Comparison of ENCODE assay signal across 14 cellular contexts in the genomic region with DNA sequence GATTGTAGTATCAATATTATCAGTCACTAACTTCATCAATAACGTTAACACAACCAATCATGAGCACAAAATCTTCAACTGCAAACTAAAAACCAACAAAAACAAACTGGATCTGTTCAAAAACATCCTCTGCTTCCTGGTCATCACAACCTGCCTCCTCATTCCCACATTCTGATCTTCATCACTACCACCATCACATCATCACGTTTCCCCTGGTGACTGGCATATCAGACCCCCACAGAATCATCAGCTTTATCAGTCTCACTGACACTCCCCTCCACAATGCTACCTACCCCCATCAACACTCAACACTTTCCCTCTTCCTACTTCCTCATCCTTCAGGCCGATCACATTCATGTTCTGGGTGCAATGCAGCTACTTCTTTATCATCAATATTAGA. TPM values are rescaled to one million over a fixed set of nuclear protein-coding genes. Genes with fewer than 3 reads are reported as not detected.
A peak's percentile ranks its signal among the peaks of the same experiment; 100 is the strongest.
DNase-seq lines count a peak whose midpoint lies in the region; ATAC-seq and TF ChIP-seq lines count a peak whose summit lies in the region.
"Had no signal": no experiment of that assay in that cellular context is flagged by ENCODE, and none has a peak within 500 bp of the region (broad histone marks: within the 10 kb centered on the region; RNA-seq: fewer than 3 reads in every experiment).

No MANE protein-coding gene starts in this region.

- peak overlapping the region; percentile 57 for H3K4me3 ChIP-seq in Karpas-422 (ENCODE audit: low read length)
- no peak overlapping the region for H3K4me3 ChIP-seq in Caco-2 (ENCODE audit: low read depth, low read length)
- H3K4me3 ChIP-seq: uterus had no signal

- no peak overlapping the region for H3K4me3 Mint-ChIP-seq in CD4-positive, alpha-beta T cell
- peak overlapping the region; percentile 49 for H3K4me3 Mint-ChIP-seq in activated naive CD8-positive, alpha-beta T cell treated with anti-CD3 and anti-CD28 coated beads, Interleukin-2, amount 10 ng/mL, durations not matched to agents 7 days and 5 days
- H3K4me3 Mint-ChIP-seq in naive B cell, result peak overlapping the region in 5 of 8 donors; percentile 4 to 59 (median 34)
- H3K4me3 Mint-ChIP-seq in Caco-2 (ENCODE audit: unreplicated experiment), result no peak overlapping the region

- POLR2A ChIA-PET in CD4-positive, alpha-beta T cell (lab: Charles Lee), result interaction anchor here (0.7 to 1.0 kb wide), 2 partner anchors 11 to 17 kb away, joined by 3 to 6 read pairs; a partner anchor contains a TSS
- POLR2A ChIA-PET in activated naive CD8-positive, alpha-beta T cell treated with anti-CD3 and anti-CD28 coated beads, Interleukin-2, amount 10 ng/mL, durations not matched to agents 7 days and 5 days (lab: Charles Lee), result interaction anchor here (1.1 kb wide), 1 partner anchor 12 kb away, joined by 4 read pairs; a partner anchor contains a TSS
- POLR2A ChIA-PET in Caco-2 (lab: Charles Lee), result no interaction called here

- intact Hi-C loops in CD4-positive, alpha-beta T cell (cut with DNase I, micrococcal nuclease), result loop anchor here in 1 of 2 experiments (10.0 kb wide), 1 partner anchor 313 kb away; no protein-coding TSS in a partner anchor
- intact Hi-C loops in Caco-2 (cut with micrococcal nuclease; ENCODE audit: unreplicated experiment), result no loop called here

- H3K79me2 ChIP-seq in Karpas-422 (ENCODE audit: low read length), result peaks cover 75% of the 10 kb centered on the region

- H3K27ac ChIP-seq in CD4-positive, alpha-beta T cell (ENCODE audit: low read depth, low read length), result no peak overlapping the region
- peak overlapping the region; percentile 98 for H3K27ac ChIP-seq in Karpas-422 (ENCODE audit: low read length)
- H3K27ac ChIP-seq: uterus had no signal

- no TSS peak for BruUV-seq in Caco-2 (replicated peaks; lab: Mats Ljungman, UMichigan)

- no peaks in the 10 kb centered on the region for H3K27me3 Mint-ChIP-seq in CD4-positive, alpha-beta T cell
- no peaks in the 10 kb centered on the region for H3K27me3 Mint-ChIP-seq in activated naive CD8-positive, alpha-beta T cell treated with anti-CD3 and anti-CD28 coated beads, Interleukin-2, amount 10 ng/mL, durations not matched to agents 7 days and 5 days
- H3K27me3 Mint-ChIP-seq in naive B cell, result no peaks in the 10 kb centered on the region
- H3K27me3 Mint-ChIP-seq in Caco-2 (ENCODE audit: insufficient read depth, unreplicated experiment), result no peaks in the 10 kb centered on the region

- H3K9me3 ChIP-seq in CD4-positive, alpha-beta T cell (ENCODE audit: control insufficient read depth, low read length), result no peaks in the 10 kb centered on the region
- H3K9me3 ChIP-seq in Karpas-422 (ENCODE audit: low read length) (no peaks in the 10 kb centered on the region), Caco-2 (peaks cover 1% of the 10 kb centered on the region; the same call in 1 of the 2 replicates)
- H3K9me3 ChIP-seq: uterus had no signal

- H3K4me2 ChIP-seq in Karpas-422 (ENCODE audit: low read depth, low read length, poor library complexity, severe bottlenecking), result peak overlapping the region; percentile 72

- no peaks in the 10 kb centered on the region for H3K27me3 ChIP-seq in CD4-positive, alpha-beta T cell (ENCODE audit: control insufficient read depth, insufficient read depth, low read length)
- no peaks in the 10 kb centered on the region for H3K27me3 ChIP-seq in Karpas-422 (ENCODE audit: low read length)
- H3K27me3 ChIP-seq in Caco-2 (replicated peaks; ENCODE audit: control insufficient read depth, insufficient read depth, low read length), result no peaks in the 10 kb centered on the region
- H3K27me3 ChIP-seq: foreskin keratinocyte, uterus had no signal

- no peak for ATAC-seq in CD4-positive, alpha-beta T cell (ENCODE audit: poor library complexity)
- ATAC-seq in activated naive CD8-positive, alpha-beta T cell treated with anti-CD3 and anti-CD28 coated beads, Interleukin-2, amount 10 ng/mL, durations not matched to agents 7 days and 5 days (ENCODE audit: low read depth), result no peak
- ATAC-seq in naive B cell (ENCODE audit: low read depth in 2 of 2) (peak in 1 of 2 donors; percentile 5), GM21825 (IDR thresholded peaks at IDR 0.05; ENCODE audit: unreplicated experiment) (no peak)

- CTCF ChIA-PET in CD4-positive, alpha-beta T cell (lab: Charles Lee), result no interaction called here
- CTCF ChIA-PET in Caco-2 (lab: Charles Lee), result no interaction called here

- H3K36me3 Mint-ChIP-seq in CD4-positive, alpha-beta T cell (ENCODE audit: low read depth), result peaks cover 49% of the 10 kb centered on the region
- peaks cover 63% of the 10 kb centered on the region for H3K36me3 Mint-ChIP-seq in activated naive CD8-positive, alpha-beta T cell treated with anti-CD3 and anti-CD28 coated beads, Interleukin-2, amount 10 ng/mL, durations not matched to agents 7 days and 5 days
- peaks cover under 1 to 16% of the 10 kb centered on the region in 2 donors for H3K36me3 Mint-ChIP-seq in naive B cell
- H3K36me3 Mint-ChIP-seq in Caco-2 (ENCODE audit: insufficient read depth, unreplicated experiment), result peaks cover 49% of the 10 kb centered on the region

- peak overlapping the region; percentile 39 for H3K27ac Mint-ChIP-seq in CD4-positive, alpha-beta T cell
- peak overlapping the region; percentile 89 for H3K27ac Mint-ChIP-seq in activated naive CD8-positive, alpha-beta T cell treated with anti-CD3 and anti-CD28 coated beads, Interleukin-2, amount 10 ng/mL, durations not matched to agents 7 days and 5 days
- H3K27ac Mint-ChIP-seq in naive B cell (peak overlapping the region; percentile 17 to 76 (median 46)), Caco-2 (ENCODE audit: unreplicated experiment) (no peak overlapping the region)

- no peaks in the 10 kb centered on the region for H3K9me2 ChIP-seq in Karpas-422 (replicated peaks; ENCODE audit: insufficient read depth, low read length)

- no peaks in the 10 kb centered on the region for H4K20me1 ChIP-seq in Karpas-422 (ENCODE audit: insufficient read depth, low read depth, low read length)

- peak overlapping the region; percentile 63 for H3K9ac ChIP-seq in Karpas-422 (ENCODE audit: low read length)

- no peak for DNase-seq in CD4-positive, alpha-beta T cell
- DNase-seq in Karpas-422, result no peak
- no peak for DNase-seq in activated naive CD8-positive, alpha-beta T cell treated with anti-CD3 and anti-CD28 coated beads, Interleukin-2, amount 10 ng/mL, durations not matched to agents 7 days and 5 days
- DNase-seq in naive B cell, result no peak
- no peak for DNase-seq in Caco-2
- DNase-seq in DMS153 (lab: John Stamatoyannopoulos, UW), result no peak
- no peak for DNase-seq in activated effector memory CD4-positive, alpha-beta T cell treated with Interleukin-2 at 50 U/mL for 16 hours
- DNase-seq: AML-193; effector CD8-positive, alpha-beta T cell; foreskin keratinocyte; islet precursor cell; NCI-H187; uterus had no signal

- H3K9me3 Mint-ChIP-seq in CD4-positive, alpha-beta T cell, result no peaks in the 10 kb centered on the region
- peaks cover 5% of the 10 kb centered on the region for H3K9me3 Mint-ChIP-seq in activated naive CD8-positive, alpha-beta T cell treated with anti-CD3 and anti-CD28 coated beads, Interleukin-2, amount 10 ng/mL, durations not matched to agents 7 days and 5 days
- H3K9me3 Mint-ChIP-seq in naive B cell (peaks cover 0 to 5% (median 0%) of the 10 kb centered on the region in 7 donors), Caco-2 (ENCODE audit: unreplicated experiment) (no peaks in the 10 kb centered on the region)

- peaks cover 70% of the 10 kb centered on the region for H3K4me1 ChIP-seq in Karpas-422 (ENCODE audit: low read length)
- peaks cover 42% of the 10 kb centered on the region for H3K4me1 ChIP-seq in Caco-2

- TF ChIP-seq CTCF in CD4-positive, alpha-beta T cell (IDR thresholded peaks at IDR 0.05), result no peak
- no peak for TF ChIP-seq CTCF in Caco-2 (IDR thresholded peaks at IDR 0.05; ENCODE audit: insufficient read depth in 1 of 2, low read depth in 1 of 2, low read length in 1 of 2, severe bottlenecking in 1 of 2, unreplicated experiment in 1 of 2)

- no peak overlapping the region for H2AFZ ChIP-seq in Karpas-422 (ENCODE audit: low read length)

- peaks cover 73% of the 10 kb centered on the region for H3K4me1 Mint-ChIP-seq in CD4-positive, alpha-beta T cell (ENCODE audit: low read depth)
- H3K4me1 Mint-ChIP-seq in activated naive CD8-positive, alpha-beta T cell treated with anti-CD3 and anti-CD28 coated beads, Interleukin-2, amount 10 ng/mL, durations not matched to agents 7 days and 5 days, result peaks cover 64% of the 10 kb centered on the region
- H3K4me1 Mint-ChIP-seq in naive B cell (peaks cover 54 to 66% (median 58%) of the 10 kb centered on the region in 3 donors), Caco-2 (ENCODE audit: low read depth, unreplicated experiment) (peaks cover 26% of the 10 kb centered on the region)

- peaks cover 40% of the 10 kb centered on the region for H3K36me3 ChIP-seq in Karpas-422 (ENCODE audit: insufficient read depth, low read length)
- H3K36me3 ChIP-seq in Caco-2 (ENCODE audit: control insufficient read depth, insufficient read depth, low read length), result peaks cover 2% of the 10 kb centered on the region; the same call in 1 of the 2 replicates
- H3K36me3 ChIP-seq: uterus had no signal

RNA-seq across cellular contexts. Expression of a gene that starts 11.4 kb away (rescaled TPM):
- total RNA-seq in CD4-positive, alpha-beta T cell, result 10 to 100 TPM; 50.3 to 54.3 TPM
- 198 and 201 TPM in 2 replicates for total RNA-seq in Karpas-422 (2014; rRNA removed; shearing (Covaris generic); ENCODE audit: low replicate concordance)
- 10 to 100 TPM; 92.9 to 99.4 TPM for total RNA-seq in activated naive CD8-positive, alpha-beta T cell treated with anti-CD3 and anti-CD28 coated beads, Interleukin-2, amount 10 ng/mL, durations not matched to agents 7 days and 5 days
- polyA plus RNA-seq in naive B cell (ENCODE audit: low read depth in 6 of 6), result 10 to 100 TPM; 16.0 to 27.1 (median 19.5) TPM
- total RNA-seq in Caco-2 (2022), result 76.6 and 92.4 TPM in 2 replicates

Comparison
In these comparisons a context has a peak if more than half of its experiments do, and no peak if none do; other contexts are left out.
1. H3K4me3 Mint-ChIP-seq: peak in activated naive CD8-positive, alpha-beta T cell treated with anti-CD3 and anti-CD28 coated beads, Interleukin-2, amount 10 ng/mL, durations not matched to agents 7 days and 5 days (single experiment) and naive B cell (5 of 8); none in CD4-positive, alpha-beta T cell (single experiment) and Caco-2 (single experiment).